Comparison of ENCODE assay signal across 8 cellular contexts in genomic region chr11:18699269-18699596, GRCh38. TPM values are rescaled to one million over a fixed set of nuclear protein-coding genes. Genes with fewer than 3 reads are reported as not detected.
DNase-seq lines count a peak whose midpoint lies in the region; ATAC-seq and TF ChIP-seq lines count a peak whose summit lies in the region.

No MANE protein-coding gene starts in this region.

- intact Hi-C loops in dendritic cell treated with granulocyte-macrophage colony-stimulating factor and Interleukin-4, amounts not matched to agents 40 ng/mL and 50 ng/mL, for 4 days (cut with micrococcal nuclease): no loop called here
- intact Hi-C loops in natural killer cell (cut with micrococcal nuclease): no loop called here

- no peaks in the 10 kb centered on the region for H3K9me2 ChIP-seq in Karpas-422 (replicated peaks; ENCODE audit: insufficient read depth, low read length)

- no peaks in the 10 kb centered on the region for H3K79me2 ChIP-seq in Karpas-422 (ENCODE audit: low read length)

- no peaks in the 10 kb centered on the region for H3K9me3 ChIP-seq in Karpas-422 (ENCODE audit: low read length)

- H3K9me3 Mint-ChIP-seq in dendritic cell treated with granulocyte-macrophage colony-stimulating factor and Interleukin-4, amounts not matched to agents 40 ng/mL and 50 ng/mL, for 4 days: no peaks in the 10 kb centered on the region
- H3K9me3 Mint-ChIP-seq in natural killer cell: no peaks in the 10 kb centered on the region

- peak overlapping the region; percentile 86 for H3K4me3 Mint-ChIP-seq in dendritic cell treated with granulocyte-macrophage colony-stimulating factor and Interleukin-4, amounts not matched to agents 40 ng/mL and 50 ng/mL, for 4 days
- peak overlapping the region; percentile 88 for H3K4me3 Mint-ChIP-seq in natural killer cell

- no peaks in the 10 kb centered on the region for H4K20me1 ChIP-seq in Karpas-422 (ENCODE audit: insufficient read depth, low read depth, low read length)

- DNase-seq in AG09309 (ENCODE audit: low read depth) (no peak), Karpas-422 (no peak), natural killer cell (no peak), NCI-H1930 (lab: John Stamatoyannopoulos, UW) (no peak)
- DNase-seq in stimulated activated CD4-positive, alpha-beta T cell treated with anti-CD3 and anti-CD28 coated beads, Interleukin-4, amount 100 ng/mL, for 4 hours: no peak

- H3K27ac ChIP-seq in Karpas-422 (ENCODE audit: low read length): no peak overlapping the region

- H3K4me2 ChIP-seq in Karpas-422 (ENCODE audit: low read depth, low read length, poor library complexity, severe bottlenecking): peak overlapping the region; percentile 70

- H3K27ac Mint-ChIP-seq in dendritic cell treated with granulocyte-macrophage colony-stimulating factor and Interleukin-4, amounts not matched to agents 40 ng/mL and 50 ng/mL, for 4 days: peak overlapping the region; percentile 90
- H3K27ac Mint-ChIP-seq in natural killer cell: peak overlapping the region; percentile 85 to 87

- ATAC-seq in natural killer cell (no peak), HG03439 (IDR thresholded peaks at IDR 0.05; ENCODE audit: unreplicated experiment) (no peak), GM21825 (IDR thresholded peaks at IDR 0.05; ENCODE audit: unreplicated experiment) (no peak)

- H3K27me3 ChIP-seq in Karpas-422 (ENCODE audit: low read length): no peaks in the 10 kb centered on the region

- peaks cover 10% of the 10 kb centered on the region for H3K4me1 ChIP-seq in Karpas-422 (ENCODE audit: low read length)

- 0 out of 2 replicates have a peak overlapping the region, but pooled peaks have one; percentile 36 for H2AFZ ChIP-seq in Karpas-422 (ENCODE audit: low read length)

- H3K4me1 Mint-ChIP-seq in dendritic cell treated with granulocyte-macrophage colony-stimulating factor and Interleukin-4, amounts not matched to agents 40 ng/mL and 50 ng/mL, for 4 days (ENCODE audit: low read depth): peaks cover 73% of the 10 kb centered on the region
- peaks cover 12 to 35% of the 10 kb centered on the region in 2 donors for H3K4me1 Mint-ChIP-seq in natural killer cell

- peaks cover 48% of the 10 kb centered on the region for H3K36me3 Mint-ChIP-seq in dendritic cell treated with granulocyte-macrophage colony-stimulating factor and Interleukin-4, amounts not matched to agents 40 ng/mL and 50 ng/mL, for 4 days (ENCODE audit: low read depth)
- H3K36me3 Mint-ChIP-seq in natural killer cell: no peaks in the 10 kb centered on the region

- H3K9ac ChIP-seq in Karpas-422 (ENCODE audit: low read length): peak overlapping the region; percentile 56

- H3K27me3 Mint-ChIP-seq in dendritic cell treated with granulocyte-macrophage colony-stimulating factor and Interleukin-4, amounts not matched to agents 40 ng/mL and 50 ng/mL, for 4 days: peaks cover 22% of the 10 kb centered on the region
- peaks cover 7 to 9% of the 10 kb centered on the region in 2 donors for H3K27me3 Mint-ChIP-seq in natural killer cell (ENCODE audit: low read depth in 2 of 2)

- TF ChIP-seq CTCF in AG09309 (IDR thresholded peaks at IDR 0.05; ENCODE audit: control insufficient read depth, insufficient read depth, low read depth, low read length, missing control alignments) (no peak), natural killer cell (IDR thresholded peaks at IDR 0.05) (no peak)

- H3K4me3 ChIP-seq in AG09309 (ENCODE audit: control insufficient read depth, low read depth, low read length): peak overlapping the region; percentile 51
- H3K4me3 ChIP-seq in Karpas-422 (ENCODE audit: low read length): peak overlapping the region; percentile 72

- no peaks in the 10 kb centered on the region for H3K36me3 ChIP-seq in Karpas-422 (ENCODE audit: insufficient read depth, low read length)

RNA-seq across cellular contexts. Expression of gene TMEM86A, which starts 0.7 kb away (rescaled TPM):
- 0.14 and 0.45 TPM in 2 replicates for total RNA-seq in Karpas-422 (2014; rRNA removed; shearing (Covaris generic); ENCODE audit: low replicate concordance)
- 1 to 10 TPM; 3.1 to 9.3 (median 9.0) TPM for total RNA-seq in natural killer cell

RNA-seq across cellular contexts. Expression of gene IGSF22, which starts 26.8 kb away (rescaled TPM):
- not detected in 2 replicates for total RNA-seq in Karpas-422 (2014; rRNA removed; shearing (Covaris generic); ENCODE audit: low replicate concordance)
- 1 to 10 TPM in 2 of 3 donors, under 1 TPM in 1; 0.83 to 1.7 (median 1.2) TPM for total RNA-seq in natural killer cell
